Comparison of ENCODE assay signal across 8 cellular contexts in the genomic region with DNA sequence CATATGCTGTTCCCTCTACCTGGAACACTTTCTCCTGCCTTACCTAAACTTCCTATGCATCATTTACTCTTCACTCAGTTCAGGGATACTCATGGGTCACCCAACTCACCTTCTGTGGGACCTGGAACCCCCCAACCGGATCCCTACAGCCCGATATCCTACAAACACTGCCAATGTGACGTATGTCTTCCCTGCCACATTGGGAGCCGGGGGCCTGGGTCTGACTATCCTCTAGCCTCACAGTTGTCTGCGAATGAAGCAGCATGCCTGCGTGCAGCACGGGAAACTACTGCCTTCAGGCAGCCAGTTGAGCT. TPM values are rescaled to one million over a fixed set of nuclear protein-coding genes. Genes with fewer than 3 reads are reported as not detected.
DNase-seq lines count a peak whose midpoint lies in the region; ATAC-seq, FAIRE-seq and TF ChIP-seq lines count a peak whose summit lies in the region.

No MANE protein-coding gene starts in this region.

- H3K4me2 ChIP-seq in keratinocyte (ENCODE audit: control insufficient read depth, extremely low read depth, insufficient read depth, low read depth, low read length), result peak overlapping the region; percentile 71

- peak overlapping the region; percentile 97 for H2AFZ ChIP-seq in keratinocyte (ENCODE audit: control insufficient read depth, low read length)

- H3K9me3 Mint-ChIP-seq in T-helper 1 cell treated with Interleukin-12 subunit alpha and Interleukin-12 subunit beta and Interleukin-4 antibody, amounts not matched to agents 30 μg/mL and 1 μg/mL, for 36 hours, result no peaks in the 10 kb centered on the region
- H3K9me3 Mint-ChIP-seq in activated naive CD8-positive, alpha-beta T cell treated with anti-CD3 and anti-CD28 coated beads for 36 hours, result no peaks in the 10 kb centered on the region

- no peak for DNase-seq in T-helper 1 cell
- DNase-seq in activated naive CD8-positive, alpha-beta T cell treated with anti-CD3 and anti-CD28 coated beads for 36 hours, result no peak
- no peak for DNase-seq in keratinocyte (ENCODE audit: low read depth, low spot score)
- DNase-seq in HT-29 (ENCODE audit: low spot score), result no peak
- no peak for DNase-seq in NCI-H2081 (lab: John Stamatoyannopoulos, UW)

- H3K79me2 ChIP-seq in keratinocyte (ENCODE audit: control insufficient read depth, insufficient read depth, low read length), result peaks cover 18% of the 10 kb centered on the region

- no peaks in the 10 kb centered on the region for H4K20me1 ChIP-seq in keratinocyte (ENCODE audit: control insufficient read depth, extremely low read depth, insufficient read depth, low read length)

- H3K4me1 Mint-ChIP-seq in T-helper 1 cell treated with Interleukin-12 subunit alpha and Interleukin-12 subunit beta and Interleukin-4 antibody, amounts not matched to agents 30 μg/mL and 1 μg/mL, for 36 hours (ENCODE audit: low read depth), result peaks cover 40% of the 10 kb centered on the region
- peaks cover 52% of the 10 kb centered on the region for H3K4me1 Mint-ChIP-seq in activated naive CD8-positive, alpha-beta T cell treated with anti-CD3 and anti-CD28 coated beads for 36 hours

- peaks cover 38% of the 10 kb centered on the region for H3K36me3 Mint-ChIP-seq in T-helper 1 cell treated with Interleukin-12 subunit alpha and Interleukin-12 subunit beta and Interleukin-4 antibody, amounts not matched to agents 30 μg/mL and 1 μg/mL, for 36 hours (ENCODE audit: low read depth)
- peaks cover 7% of the 10 kb centered on the region for H3K36me3 Mint-ChIP-seq in activated naive CD8-positive, alpha-beta T cell treated with anti-CD3 and anti-CD28 coated beads for 36 hours

- H3K4me1 ChIP-seq in keratinocyte (ENCODE audit: control insufficient read depth, extremely low read depth, insufficient read depth, low read length) (peaks cover 23% of the 10 kb centered on the region), subcutaneous abdominal adipose tissue (ENCODE audit: control insufficient read depth in 5 of 5, insufficient read depth in 5 of 5, low read length in 5 of 5) (peaks cover 10 to 45% (median 36%) of the 10 kb centered on the region in 5 donors)

- no peaks in the 10 kb centered on the region for H3K27me3 Mint-ChIP-seq in T-helper 1 cell treated with Interleukin-12 subunit alpha and Interleukin-12 subunit beta and Interleukin-4 antibody, amounts not matched to agents 30 μg/mL and 1 μg/mL, for 36 hours (ENCODE audit: low read depth)
- no peaks in the 10 kb centered on the region for H3K27me3 Mint-ChIP-seq in activated naive CD8-positive, alpha-beta T cell treated with anti-CD3 and anti-CD28 coated beads for 36 hours

- H3K4me3 ChIP-seq in keratinocyte (ENCODE audit: control insufficient read depth in 2 of 3, extremely low read depth in 1 of 3, insufficient read depth in 2 of 3, low read depth in 1 of 3, low read length in 3 of 3) (peak overlapping the region; percentile 71 to 91 (median 87)), subcutaneous abdominal adipose tissue (ENCODE audit: low read depth in 1 of 5, low read length in 5 of 5) (peak overlapping the region; percentile 82 to 99 (median 92))

- FAIRE-seq in keratinocyte (lab: Jason Lieb, UNC), result no peak

- peaks cover 15 to 26% of the 10 kb centered on the region in 2 experiments for H3K36me3 ChIP-seq in keratinocyte (ENCODE audit: control insufficient read depth in 2 of 2, extremely low read depth in 1 of 2, insufficient read depth in 2 of 2, low read length in 2 of 2)
- H3K36me3 ChIP-seq in subcutaneous abdominal adipose tissue (ENCODE audit: control insufficient read depth in 5 of 5, insufficient read depth in 5 of 5, low read length in 5 of 5), result peaks cover 0 to 41% (median 39%) of the 10 kb centered on the region in 5 donors

- ATAC-seq in GM18502 (IDR thresholded peaks at IDR 0.05; ENCODE audit: poor library complexity, unreplicated experiment), result no peak

- H3K9ac ChIP-seq in keratinocyte (ENCODE audit: control insufficient read depth, extremely low read depth, insufficient read depth, low read length), result peak overlapping the region; percentile 77
- peak overlapping the region; percentile 71 to 92 (median 76) for H3K9ac ChIP-seq in subcutaneous abdominal adipose tissue (ENCODE audit: low read length in 5 of 5)

- H3K27ac ChIP-seq in keratinocyte (ENCODE audit: control insufficient read depth, insufficient read depth, low read length) (peak overlapping the region; percentile 69), subcutaneous abdominal adipose tissue (ENCODE audit: low read depth, low read length) (peak overlapping the region; percentile 86)

- H3K27ac Mint-ChIP-seq in T-helper 1 cell treated with Interleukin-12 subunit alpha and Interleukin-12 subunit beta and Interleukin-4 antibody, amounts not matched to agents 30 μg/mL and 1 μg/mL, for 36 hours, result peak overlapping the region; percentile 97
- H3K27ac Mint-ChIP-seq in activated naive CD8-positive, alpha-beta T cell treated with anti-CD3 and anti-CD28 coated beads for 36 hours, result peak overlapping the region; percentile 97

- H3K9me3 ChIP-seq in keratinocyte (ENCODE audit: control insufficient read depth, low read depth, low read length) (no peaks in the 10 kb centered on the region), subcutaneous abdominal adipose tissue (ENCODE audit: control insufficient read depth in 5 of 5, low read length in 5 of 5) (no peaks in the 10 kb centered on the region)

- peak overlapping the region; percentile 91 for H3K4me3 Mint-ChIP-seq in T-helper 1 cell treated with Interleukin-12 subunit alpha and Interleukin-12 subunit beta and Interleukin-4 antibody, amounts not matched to agents 30 μg/mL and 1 μg/mL, for 36 hours
- peak overlapping the region; percentile 88 for H3K4me3 Mint-ChIP-seq in activated naive CD8-positive, alpha-beta T cell treated with anti-CD3 and anti-CD28 coated beads for 36 hours

- dilution Hi-C loops in keratinocyte (cut with MboI; ENCODE audit: extremely low pct_ligation_motif_present, low sequenced_read_pairs), result no loop called here

- no peak for TF ChIP-seq CTCF in keratinocyte (optimal IDR thresholded peaks at IDR 0.05 in 1 of 3, IDR thresholded peaks at IDR 0.05 in 1 of 3, conservative IDR thresholded peaks at IDR 0.05 in 1 of 3; ENCODE audit: extremely low read depth in 1 of 3, insufficient read depth in 2 of 3, low read length in 3 of 3)

- no peaks in the 10 kb centered on the region for H3K9me1 ChIP-seq in keratinocyte (ENCODE audit: control insufficient read depth, extremely low read depth, insufficient read depth, low read length)

- H3K27me3 ChIP-seq in keratinocyte (ENCODE audit: control insufficient read depth, extremely low read depth, insufficient read depth, low read length) (no peaks in the 10 kb centered on the region), subcutaneous abdominal adipose tissue (ENCODE audit: control insufficient read depth in 5 of 5, insufficient read depth in 4 of 5, low read length in 5 of 5) (no peaks in the 10 kb centered on the region)

RNA-seq across cellular contexts. Expression of a gene that starts 0.4 kb away (rescaled TPM):
- 10 to 100 TPM; 41.1 to 43.8 TPM for total RNA-seq in activated naive CD8-positive, alpha-beta T cell treated with anti-CD3 and anti-CD28 coated beads for 36 hours
- 20.6 to 30.1 TPM (median 23.3 TPM) in 3 replicates for polyA plus RNA-seq in keratinocyte
- polyA plus RNA-seq in keratinocyte (2011; ENCODE audit: low read depth), result 5.1 TPM
- polyA plus RNA-seq in keratinocyte (2011; cell fraction: cytosol; rRNA removed), result 16.0 and 16.8 TPM in 2 replicates
- 29.4 and 32.2 TPM in 2 replicates for polyA plus RNA-seq in keratinocyte (2011; cell fraction: nucleus; rRNA removed)
- 13.9 and 15.4 TPM in 2 replicates for polyA plus RNA-seq in keratinocyte (2012; ENCODE audit: low replicate concordance)
- polyA minus RNA-seq in keratinocyte, result 23.5 to 27.6 TPM (median 27.2 TPM) in 3 replicates
- 14.0 TPM for polyA minus RNA-seq in keratinocyte (2011; cell fraction: cytosol; rRNA and poly(A)+ RNA removed)
- 8.4 and 10.2 TPM in 2 replicates for polyA minus RNA-seq in keratinocyte (2011; cell fraction: nucleus; rRNA and poly(A)+ RNA removed)
- 30.0 and 30.7 TPM in 2 replicates for total RNA-seq in HT-29 (2014; rRNA removed; shearing (Covaris generic))

RNA-seq across cellular contexts. Expression of a gene that starts 0.5 kb away (rescaled TPM):
- 10 to 100 TPM; 19.4 to 19.5 TPM for total RNA-seq in activated naive CD8-positive, alpha-beta T cell treated with anti-CD3 and anti-CD28 coated beads for 36 hours
- 12.3 to 19.9 TPM (median 17.6 TPM) in 3 replicates for polyA plus RNA-seq in keratinocyte
- polyA plus RNA-seq in keratinocyte (2011; ENCODE audit: low read depth), result 1.2 TPM
- 9.7 and 15.3 TPM in 2 replicates for polyA plus RNA-seq in keratinocyte (2011; cell fraction: cytosol; rRNA removed)
- polyA plus RNA-seq in keratinocyte (2011; cell fraction: nucleus; rRNA removed), result 28.8 and 29.5 TPM in 2 replicates
- polyA plus RNA-seq in keratinocyte (2012; ENCODE audit: low replicate concordance), result 8.5 and 17.4 TPM in 2 replicates
- polyA minus RNA-seq in keratinocyte, result 13.1 to 28.8 TPM (median 13.5 TPM) in 3 replicates
- polyA minus RNA-seq in keratinocyte (2011; cell fraction: cytosol; rRNA and poly(A)+ RNA removed), result 12.7 TPM
- polyA minus RNA-seq in keratinocyte (2011; cell fraction: nucleus; rRNA and poly(A)+ RNA removed), result 10.0 and 13.3 TPM in 2 replicates
- total RNA-seq in HT-29 (2014; rRNA removed; shearing (Covaris generic)), result 42.5 and 46.0 TPM in 2 replicates

RNA-seq across cellular contexts. Expression of a gene that starts 4.6 kb away (rescaled TPM):
- total RNA-seq in activated naive CD8-positive, alpha-beta T cell treated with anti-CD3 and anti-CD28 coated beads for 36 hours, result under 1 TPM; 0.39 to 0.74 TPM
- 0.10 to 0.21 TPM (median 0.15 TPM) in 3 replicates for polyA plus RNA-seq in keratinocyte
- not detected for polyA plus RNA-seq in keratinocyte (2011; ENCODE audit: low read depth)
- 0.05 and 0.19 TPM in 2 replicates for polyA plus RNA-seq in keratinocyte (2011; cell fraction: cytosol; rRNA removed)
- polyA plus RNA-seq in keratinocyte (2011; cell fraction: nucleus; rRNA removed), result 0.40 and 0.41 TPM in 2 replicates
- polyA plus RNA-seq in keratinocyte (2012; ENCODE audit: low replicate concordance), result 0.16 and 0.48 TPM in 2 replicates
- polyA minus RNA-seq in keratinocyte, result not detected in 3 replicates
- polyA minus RNA-seq in keratinocyte (2011; cell fraction: cytosol; rRNA and poly(A)+ RNA removed), result not detected
- not detected in 2 replicates for polyA minus RNA-seq in keratinocyte (2011; cell fraction: nucleus; rRNA and poly(A)+ RNA removed)
- 0.48 TPM in 1 of 2 replicates, not detected in the other for total RNA-seq in HT-29 (2014; rRNA removed; shearing (Covaris generic))

RNA-seq across cellular contexts. Expression of a gene that starts 9.2 kb away (rescaled TPM):
- total RNA-seq in activated naive CD8-positive, alpha-beta T cell treated with anti-CD3 and anti-CD28 coated beads for 36 hours, result 10 to 100 TPM; 19.0 to 20.2 TPM
- 22.4 to 43.8 TPM (median 31.6 TPM) in 3 replicates for polyA plus RNA-seq in keratinocyte
- polyA plus RNA-seq in keratinocyte (2011; ENCODE audit: low read depth), result 5.2 TPM
- polyA plus RNA-seq in keratinocyte (2011; cell fraction: cytosol; rRNA removed), result 14.3 and 28.3 TPM in 2 replicates
- polyA plus RNA-seq in keratinocyte (2011; cell fraction: nucleus; rRNA removed), result 46.7 and 62.8 TPM in 2 replicates
- polyA plus RNA-seq in keratinocyte (2012; ENCODE audit: low replicate concordance), result 31.4 and 35.0 TPM in 2 replicates
- polyA minus RNA-seq in keratinocyte, result 25.1 to 46.2 TPM (median 43.2 TPM) in 3 replicates
- polyA minus RNA-seq in keratinocyte (2011; cell fraction: cytosol; rRNA and poly(A)+ RNA removed), result 50.3 TPM
- polyA minus RNA-seq in keratinocyte (2011; cell fraction: nucleus; rRNA and poly(A)+ RNA removed), result 46.2 and 47.4 TPM in 2 replicates
- 35.8 and 36.2 TPM in 2 replicates for total RNA-seq in HT-29 (2014; rRNA removed; shearing (Covaris generic))

RNA-seq across cellular contexts. Expression of a gene that starts 9.5 kb away (rescaled TPM):
- total RNA-seq in activated naive CD8-positive, alpha-beta T cell treated with anti-CD3 and anti-CD28 coated beads for 36 hours, result 10 to 100 TPM; 51.7 to 53.7 TPM
- polyA plus RNA-seq in keratinocyte, result 28.5 to 42.5 TPM (median 30.7 TPM) in 3 replicates
- polyA plus RNA-seq in keratinocyte (2011; ENCODE audit: low read depth), result 17.7 TPM
- 22.6 and 33.6 TPM in 2 replicates for polyA plus RNA-seq in keratinocyte (2011; cell fraction: cytosol; rRNA removed)
- polyA plus RNA-seq in keratinocyte (2011; cell fraction: nucleus; rRNA removed), result 38.7 and 45.7 TPM in 2 replicates
- 24.4 and 28.4 TPM in 2 replicates for polyA plus RNA-seq in keratinocyte (2012; ENCODE audit: low replicate concordance)
- polyA minus RNA-seq in keratinocyte, result 9.5 to 13.8 TPM (median 10.2 TPM) in 3 replicates
- 20.3 TPM for polyA minus RNA-seq in keratinocyte (2011; cell fraction: cytosol; rRNA and poly(A)+ RNA removed)
- polyA minus RNA-seq in keratinocyte (2011; cell fraction: nucleus; rRNA and poly(A)+ RNA removed), result 13.5 and 16.1 TPM in 2 replicates
- 24.2 and 30.2 TPM in 2 replicates for total RNA-seq in HT-29 (2014; rRNA removed; shearing (Covaris generic))
